13 cellular contexts compared by ENCODE assay signal in genomic region chr10:61063035-61063434, GRCh38.
DNase-seq lines count a peak whose midpoint lies in the region; TF ChIP-seq lines count a peak whose summit lies in the region.
"Had no signal": no experiment of that assay in that cellular context is flagged by ENCODE, and none has a peak within 500 bp of the region (broad histone marks: within the 10 kb centered on the region; RNA-seq: fewer than 3 reads in every experiment).

No MANE protein-coding gene starts in this region.

- H4K20me1 ChIP-seq in hepatocyte (ENCODE audit: insufficient read depth, poor library complexity, severe bottlenecking), result no peaks in the 10 kb centered on the region

- H3K9me2 ChIP-seq in hepatocyte (replicated peaks; ENCODE audit: insufficient read depth), result no peaks in the 10 kb centered on the region

- H3K27ac ChIP-seq in adrenal gland, result peak overlapping the region in 1 of 5 donors; percentile 3
- no peak overlapping the region for H3K27ac ChIP-seq in prostate gland
- no peak overlapping the region for H3K27ac ChIP-seq in stomach
- no peak overlapping the region for H3K27ac ChIP-seq in hepatocyte
- H3K27ac ChIP-seq: testis had no signal

- no peak for TF ChIP-seq EP300 in stomach (IDR thresholded peaks at IDR 0.05)

- H3K79me2 ChIP-seq in hepatocyte, result no peaks in the 10 kb centered on the region

- intact Hi-C loops in adrenal gland (cut with DNase I), result no loop called here
- intact Hi-C loops in prostate gland (cut with DNase I), result no loop called here
- intact Hi-C loops in stomach (cut with DNase I; ENCODE audit: low total_unique reads), result no loop called here

- H3K4me1 ChIP-seq in adrenal gland (replicated peaks in 1 of 2), result peaks cover 12 to 20% of the 10 kb centered on the region in 2 donors
- no peaks in the 10 kb centered on the region for H3K4me1 ChIP-seq in prostate gland (replicated peaks)
- peaks cover 0 to 18% (median 8%) of the 10 kb centered on the region in 4 donors for H3K4me1 ChIP-seq in stomach
- H3K4me1 ChIP-seq in hepatocyte (ENCODE audit: insufficient read depth), result peaks cover 7% of the 10 kb centered on the region
- H3K4me1 ChIP-seq: testis had no signal

- WGBS in adrenal gland, 4 donors, result 15 to 39% (median 28%) methylated on average over 3 of the region's 3 CpGs
- 20% methylated on average over 3 of the region's 3 CpGs for WGBS in prostate gland
- WGBS in stomach, 5 donors, result 50 to 73% (median 66%) methylated on average over 3 of the region's 3 CpGs
- 77% methylated on average over 3 of the region's 3 CpGs for WGBS in hepatocyte (ENCODE audit: low lambda C conversion rate, missing lambda C conversion rate)

- TF ChIP-seq CTCF in adrenal gland (IDR thresholded peaks at IDR 0.05) (peak in 1 of 6 experiments; percentile 8), fibroblast of villous mesenchyme (IDR thresholded peaks at IDR 0.05; ENCODE audit: insufficient read depth, low read depth, low read length) (no peak), prostate gland (IDR thresholded peaks at IDR 0.05) (no peak), stomach (IDR thresholded peaks at IDR 0.05) (no peak), hepatocyte (IDR thresholded peaks at IDR 0.05; ENCODE audit: poor library complexity) (no peak)

- no peak overlapping the region for H2AFZ ChIP-seq in hepatocyte

- DNase-seq in G401 (ENCODE audit: low spot score) (peak; percentile 50), adrenal gland (peak; percentile 36 to 78 (median 60)), fibroblast of villous mesenchyme (ENCODE audit: low read depth) (peak; percentile 5), prostate gland (ENCODE audit: low spot score) (peak; percentile 20), iPS-NIHi11 (ENCODE audit: low spot score) (no peak), stomach (no peak), T1000 (lab: John Stamatoyannopoulos, UW) (no peak), hepatocyte (ENCODE audit: low spot score) (no peak)
- DNase-seq: activated CD8-positive, alpha-beta memory T cell treated with anti-CD3 and anti-CD28 coated beads for 24 hours; DND-41; NCI-H510A treated with DMSO at 0.1 percent for 48 hours; stimulated activated CD4-positive, alpha-beta T cell treated with anti-CD3 and anti-CD28 coated beads, Interleukin-1b, Interleukin-23, amount 100 ng/mL, for 48 hours; testis had no signal

- H3K9me3 ChIP-seq in adrenal gland (replicated peaks in 1 of 3) (no peaks in the 10 kb centered on the region), prostate gland (no peaks in the 10 kb centered on the region), stomach (no peaks in the 10 kb centered on the region), hepatocyte (ENCODE audit: low read depth) (no peaks in the 10 kb centered on the region)
- H3K9me3 ChIP-seq: testis had no signal

- H3K4me3 ChIP-seq in adrenal gland (no peak overlapping the region), fibroblast of villous mesenchyme (ENCODE audit: low read depth, low read length) (no peak overlapping the region), prostate gland (no peak overlapping the region), stomach (no peak overlapping the region), hepatocyte (no peak overlapping the region)
- H3K4me3 ChIP-seq: testis had no signal

- no peak overlapping the region for H3K4me2 ChIP-seq in hepatocyte

- TF ChIP-seq POLR2A in adrenal gland (IDR thresholded peaks at IDR 0.05), result no peak
- no peak for TF ChIP-seq POLR2A in prostate gland (IDR thresholded peaks at IDR 0.05)
- TF ChIP-seq POLR2A in stomach (IDR thresholded peaks at IDR 0.05), result no peak

- H3K36me3 ChIP-seq in adrenal gland (replicated peaks in 1 of 2) (no peaks in the 10 kb centered on the region), prostate gland (no peaks in the 10 kb centered on the region), stomach (no peaks in the 10 kb centered on the region), hepatocyte (replicated peaks; ENCODE audit: insufficient read depth, low read depth) (no peaks in the 10 kb centered on the region)

- H3K27me3 ChIP-seq in adrenal gland, result no peaks in the 10 kb centered on the region
- H3K27me3 ChIP-seq in prostate gland (replicated peaks; ENCODE audit: insufficient read depth), result no peaks in the 10 kb centered on the region
- no peaks in the 10 kb centered on the region for H3K27me3 ChIP-seq in stomach
- H3K27me3 ChIP-seq in hepatocyte, result no peaks in the 10 kb centered on the region
- H3K27me3 ChIP-seq: testis had no signal

- in situ Hi-C loops in G401 (cut with HindIII; ENCODE audit: low sequenced_read_pairs), result no loop called here

Comparison
In these comparisons a context has a peak if more than half of its experiments do, and no peak if none do; other contexts are left out.
1. DNase-seq: peak in G401 (single experiment), adrenal gland (7 of 7), fibroblast of villous mesenchyme (single experiment) and prostate gland (single experiment); none in iPS-NIHi11 (single experiment), stomach (single experiment), T1000 (single experiment) and hepatocyte (single experiment).